21 cellular contexts compared by ENCODE assay signal in genomic region chr12:15194947-15195346, GRCh38. TPM values are rescaled to one million over a fixed set of nuclear protein-coding genes. Genes with fewer than 3 reads are reported as not detected.
"Had no signal": no experiment of that assay in that cellular context is flagged by ENCODE, and none has a peak within 500 bp of the region (broad histone marks: within the 10 kb centered on the region; RNA-seq: fewer than 3 reads in every experiment).

No MANE protein-coding gene starts in this region.

- H3K4me1 Mint-ChIP-seq: activated CD4-positive, alpha-beta T cell treated with anti-CD3 and anti-CD28 coated beads for 36 hours; naive thymus-derived CD4-positive, alpha-beta T cell had no signal

- H3K9me3 ChIP-seq: esophagus squamous epithelium, heart right ventricle, left ventricle myocardium inferior, pancreas had no signal

- H3K27ac ChIP-seq: heart right ventricle, left ventricle myocardium inferior had no signal

- H3K4me3 Mint-ChIP-seq: activated CD4-positive, alpha-beta T cell treated with anti-CD3 and anti-CD28 coated beads for 36 hours; activated T-helper 1 cell treated with anti-CD3 and anti-CD28 coated beads, Interleukin-12 subunit alpha, Interleukin-12 subunit beta, Interleukin-2, Interleukin-4 antibody, amounts not matched to agents 30 ng/mL and 10 ng/mL and 1 ng/mL, durations not matched to agents 14 hours and 24 hours and 36 hours; effector memory CD8-positive, alpha-beta T cell; naive thymus-derived CD4-positive, alpha-beta T cell had no signal

- H3K9me3 Mint-ChIP-seq: activated naive CD4-positive, alpha-beta T cell treated with anti-CD3 and anti-CD28 coated beads, Interleukin-2, amount 50 U/mL, for 72 hours; activated T-helper 1 cell treated with anti-CD3 and anti-CD28 coated beads, Interleukin-12 subunit alpha, Interleukin-12 subunit beta, Interleukin-2, Interleukin-4 antibody, amounts not matched to agents 30 ng/mL and 10 ng/mL and 1 ng/mL, durations not matched to agents 14 hours and 24 hours and 36 hours; naive thymus-derived CD4-positive, alpha-beta T cell had no signal

- H3K27me3 ChIP-seq: esophagus squamous epithelium, heart right ventricle, pancreas had no signal

- H3K36me3 ChIP-seq: esophagus squamous epithelium, heart right ventricle, left ventricle myocardium inferior, pancreas had no signal

- DNase-seq: activated CD4-positive, alpha-beta T cell treated with anti-CD3 and anti-CD28 coated beads for 36 hours; activated CD4-positive, alpha-beta T cell treated with anti-CD3 and anti-CD28 coated beads, Interleukin-2, amount 50 U/mL, for 48 hours; activated gamma-delta T cell treated with Interleukin-2 at 50 U/mL for 16 hours; activated T-cell treated with anti-CD3 and anti-CD28 coated beads for 4 hours; effector memory CD8-positive, alpha-beta T cell; esophagus squamous epithelium; heart right ventricle; left ventricle myocardium inferior; naive thymus-derived CD4-positive, alpha-beta T cell; pancreas; retina; stimulated activated CD4-positive, alpha-beta T cell treated with anti-CD3 and anti-CD28 coated beads, Interleukin-2, amount 100 ng/mL, for 24 hours; stimulated activated naive CD4-positive, alpha-beta T cell treated with Interleukin-2 at 50 U/mL for 16 hours; substantia nigra; trophoblast cell had no signal

- FAIRE-seq: pancreas, TTC549 had no signal

- H3K27ac Mint-ChIP-seq: activated CD4-positive, alpha-beta T cell treated with anti-CD3 and anti-CD28 coated beads for 36 hours; activated naive CD4-positive, alpha-beta T cell treated with anti-CD3 and anti-CD28 coated beads, Interleukin-2, amount 50 U/mL, for 72 hours; activated T-helper 1 cell treated with anti-CD3 and anti-CD28 coated beads, Interleukin-12 subunit alpha, Interleukin-12 subunit beta, Interleukin-2, Interleukin-4 antibody, amounts not matched to agents 30 ng/mL and 10 ng/mL and 1 ng/mL, durations not matched to agents 14 hours and 24 hours and 36 hours; effector memory CD8-positive, alpha-beta T cell; naive thymus-derived CD4-positive, alpha-beta T cell had no signal

- H3K4me3 ChIP-seq: esophagus squamous epithelium, heart right ventricle, left ventricle myocardium inferior, pancreas had no signal

- H3K36me3 Mint-ChIP-seq: activated naive CD4-positive, alpha-beta T cell treated with anti-CD3 and anti-CD28 coated beads, Interleukin-2, amount 50 U/mL, for 72 hours; naive thymus-derived CD4-positive, alpha-beta T cell had no signal

- ATAC-seq: activated CD4-positive, alpha-beta T cell treated with anti-CD3 and anti-CD28 coated beads for 36 hours; activated naive CD4-positive, alpha-beta T cell treated with anti-CD3 and anti-CD28 coated beads, Interleukin-2, amount 50 U/mL, for 72 hours; effector memory CD8-positive, alpha-beta T cell; heart right ventricle; naive thymus-derived CD4-positive, alpha-beta T cell; pancreas had no signal

RNA-seq across cellular contexts. Expression of gene RERG, which starts 26.3 kb away (rescaled TPM):
- total RNA-seq: activated CD4-positive, alpha-beta T cell treated with anti-CD3 and anti-CD28 coated beads for 36 hours; activated naive CD4-positive, alpha-beta T cell treated with anti-CD3 and anti-CD28 coated beads, Interleukin-2, amount 50 U/mL, for 72 hours; activated T-helper 1 cell treated with anti-CD3 and anti-CD28 coated beads, Interleukin-12 subunit alpha, Interleukin-12 subunit beta, Interleukin-2, Interleukin-4 antibody, amounts not matched to agents 30 ng/mL and 10 ng/mL and 1 ng/mL, durations not matched to agents 14 hours and 24 hours and 36 hours; dermis microvascular lymphatic vessel endothelial cell; mononuclear cell; T-helper 2 cell treated with Interferon-gamma antibody and Interleukin-4, amounts not matched to agents 100 ng/mL and 5 ng/mL, for 36 hours had no signal
